In genomic region chr17:58303981-58304734, GRCh38 we compare ENCODE assay signal across 8 cellular contexts. TPM values are rescaled to one million over a fixed set of nuclear protein-coding genes. Genes with fewer than 3 reads are reported as not detected.
DNase-seq lines count a peak whose midpoint lies in the region; ATAC-seq and TF ChIP-seq lines count a peak whose summit lies in the region.

No MANE protein-coding gene starts in this region.

- TF ChIP-seq CTCF in AG09319 (IDR thresholded peaks at IDR 0.05; ENCODE audit: low read depth, low read length) (peak; percentile 70), WI38 (IDR thresholded peaks at IDR 0.05; ENCODE audit: low read depth, low read length) (peak; percentile 81), liver (IDR thresholded peaks at IDR 0.05; ENCODE audit: low read depth, low read length, missing input control) (peak; percentile 71)

- WGBS in liver: 51% methylated on average over 10 of the region's 10 CpGs

- H3K4me3 ChIP-seq in WI38 (ENCODE audit: low read depth, low read length) (no peak overlapping the region), liver (ENCODE audit: low read depth in 1 of 3, low read length in 3 of 3) (no peak overlapping the region)

- no peak overlapping the region for H3K27ac ChIP-seq in liver (ENCODE audit: low read depth in 1 of 2, low read length in 2 of 2)

- H3K27me3 ChIP-seq in liver (ENCODE audit: control insufficient read depth in 4 of 4, insufficient read depth in 4 of 4, low read length in 3 of 4): no peaks in the 10 kb centered on the region

- H3K9me3 Mint-ChIP-seq in central memory CD8-positive, alpha-beta T cell: no peaks in the 10 kb centered on the region
- no peaks in the 10 kb centered on the region for H3K9me3 Mint-ChIP-seq in stimulated activated effector memory CD8-positive, alpha-beta T cell treated with anti-CD3 and anti-CD28 coated beads, Interleukin-12 subunit alpha, Interleukin-12 subunit beta, amount 100 ng/mL, for 72 hours

- H3K4me1 Mint-ChIP-seq in central memory CD8-positive, alpha-beta T cell: peaks cover 12% of the 10 kb centered on the region
- no peaks in the 10 kb centered on the region for H3K4me1 Mint-ChIP-seq in stimulated activated effector memory CD8-positive, alpha-beta T cell treated with anti-CD3 and anti-CD28 coated beads, Interleukin-12 subunit alpha, Interleukin-12 subunit beta, amount 100 ng/mL, for 72 hours

- H3K4me1 ChIP-seq in liver (ENCODE audit: control insufficient read depth in 4 of 4, insufficient read depth in 4 of 4, low read length in 3 of 4): no peaks in the 10 kb centered on the region

- peaks cover 5% of the 10 kb centered on the region for H3K36me3 Mint-ChIP-seq in central memory CD8-positive, alpha-beta T cell (ENCODE audit: insufficient read depth)
- H3K36me3 Mint-ChIP-seq in stimulated activated effector memory CD8-positive, alpha-beta T cell treated with anti-CD3 and anti-CD28 coated beads, Interleukin-12 subunit alpha, Interleukin-12 subunit beta, amount 100 ng/mL, for 72 hours: peaks cover 6% of the 10 kb centered on the region

- no peak overlapping the region for H3K9ac ChIP-seq in liver (ENCODE audit: low read depth in 1 of 2, low read length in 2 of 2)

- peak; percentile 79 for ATAC-seq in central memory CD8-positive, alpha-beta T cell (replicated peaks; ENCODE audit: extremely low read depth, poor library complexity, severe bottlenecking)
- ATAC-seq in stimulated activated effector memory CD8-positive, alpha-beta T cell treated with anti-CD3 and anti-CD28 coated beads, Interleukin-12 subunit alpha, Interleukin-12 subunit beta, amount 100 ng/mL, for 72 hours: peak; percentile 82

- peak; percentile 71 to 84 for TF ChIP-seq RAD21 in liver (IDR thresholded peaks at IDR 0.05)

- H3K27ac Mint-ChIP-seq in central memory CD8-positive, alpha-beta T cell (ENCODE audit: low read depth): no peak overlapping the region
- H3K27ac Mint-ChIP-seq in stimulated activated effector memory CD8-positive, alpha-beta T cell treated with anti-CD3 and anti-CD28 coated beads, Interleukin-12 subunit alpha, Interleukin-12 subunit beta, amount 100 ng/mL, for 72 hours: peak overlapping the region; percentile 69

- H3K36me3 ChIP-seq in liver (ENCODE audit: control insufficient read depth in 4 of 4, insufficient read depth in 3 of 4, low read depth in 1 of 4, low read length in 3 of 4): no peaks in the 10 kb centered on the region

- H3K9me3 ChIP-seq in liver (ENCODE audit: control insufficient read depth in 4 of 4, low read length in 3 of 4): no peaks in the 10 kb centered on the region

- no peak overlapping the region for H3K4me3 Mint-ChIP-seq in central memory CD8-positive, alpha-beta T cell
- no peak overlapping the region for H3K4me3 Mint-ChIP-seq in stimulated activated effector memory CD8-positive, alpha-beta T cell treated with anti-CD3 and anti-CD28 coated beads, Interleukin-12 subunit alpha, Interleukin-12 subunit beta, amount 100 ng/mL, for 72 hours

- DNase-seq in AG09319 (ENCODE audit: extremely low read depth, low read depth) (no peak), GM19240 (ENCODE audit: insufficient read length, low spot score) (peak; percentile 90), NCI-H1694 (lab: John Stamatoyannopoulos, UW) (peak; percentile 78), dedifferentiated amniotic fluid mesenchymal stem cell (ENCODE audit: extremely low spot score) (no peak)
- DNase-seq in central memory CD8-positive, alpha-beta T cell (ENCODE audit: low spot score in 2 of 2): peak; percentile 35 to 47
- peak; percentile 48 to 78 for DNase-seq in stimulated activated effector memory CD8-positive, alpha-beta T cell treated with anti-CD3 and anti-CD28 coated beads, Interleukin-12 subunit alpha, Interleukin-12 subunit beta, amount 100 ng/mL, for 72 hours (ENCODE audit: low spot score in 2 of 2)

- no peaks in the 10 kb centered on the region for H3K27me3 Mint-ChIP-seq in central memory CD8-positive, alpha-beta T cell

TF ChIP-seq in liver, 16 proteins besides CTCF, POLR2A, EP300 and RAD21:
- TF ChIP-seq EGR1 (IDR thresholded peaks at IDR 0.05; ENCODE audit: low read depth in 2 of 2): no peak
- TF ChIP-seq, protein P1, sequence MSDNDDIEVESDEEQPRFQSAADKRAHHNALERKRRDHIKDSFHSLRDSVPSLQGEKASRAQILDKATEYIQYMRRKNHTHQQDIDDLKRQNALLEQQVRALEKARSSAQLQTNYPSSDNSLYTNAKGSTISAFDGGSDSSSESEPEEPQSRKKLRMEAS (IDR thresholded peaks at IDR 0.05): no peak
- TF ChIP-seq JUND (IDR thresholded peaks at IDR 0.05): no peak
- no peak for TF ChIP-seq FOXA2 (IDR thresholded peaks at IDR 0.05)
- no peak for TF ChIP-seq GABPA (IDR thresholded peaks at IDR 0.05 in 1 of 2, conservative IDR thresholded peaks at IDR 0.05 in 1 of 2)
- no peak for TF ChIP-seq RXRA (IDR thresholded peaks at IDR 0.05)
- TF ChIP-seq TAF1 (conservative IDR thresholded peaks at IDR 0.05): no peak
- TF ChIP-seq, protein P2, sequence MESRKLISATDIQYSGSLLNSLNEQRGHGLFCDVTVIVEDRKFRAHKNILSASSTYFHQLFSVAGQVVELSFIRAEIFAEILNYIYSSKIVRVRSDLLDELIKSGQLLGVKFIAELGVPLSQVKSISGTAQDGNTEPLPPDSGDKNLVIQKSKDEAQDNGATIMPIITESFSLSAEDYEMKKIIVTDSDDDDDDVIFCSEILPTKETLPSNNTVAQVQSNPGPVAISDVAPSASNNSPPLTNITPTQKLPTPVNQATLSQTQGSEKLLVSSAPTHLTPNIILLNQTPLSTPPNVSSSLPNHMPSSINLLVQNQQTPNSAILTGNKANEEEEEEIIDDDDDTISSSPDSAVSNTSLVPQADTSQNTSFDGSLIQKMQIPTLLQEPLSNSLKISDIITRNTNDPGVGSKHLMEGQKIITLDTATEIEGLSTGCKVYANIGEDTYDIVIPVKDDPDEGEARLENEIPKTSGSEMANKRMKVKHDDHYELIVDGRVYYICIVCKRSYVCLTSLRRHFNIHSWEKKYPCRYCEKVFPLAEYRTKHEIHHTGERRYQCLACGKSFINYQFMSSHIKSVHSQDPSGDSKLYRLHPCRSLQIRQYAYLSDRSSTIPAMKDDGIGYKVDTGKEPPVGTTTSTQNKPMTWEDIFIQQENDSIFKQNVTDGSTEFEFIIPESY (IDR thresholded peaks at IDR 0.05): no peak
- TF ChIP-seq, protein P3, sequence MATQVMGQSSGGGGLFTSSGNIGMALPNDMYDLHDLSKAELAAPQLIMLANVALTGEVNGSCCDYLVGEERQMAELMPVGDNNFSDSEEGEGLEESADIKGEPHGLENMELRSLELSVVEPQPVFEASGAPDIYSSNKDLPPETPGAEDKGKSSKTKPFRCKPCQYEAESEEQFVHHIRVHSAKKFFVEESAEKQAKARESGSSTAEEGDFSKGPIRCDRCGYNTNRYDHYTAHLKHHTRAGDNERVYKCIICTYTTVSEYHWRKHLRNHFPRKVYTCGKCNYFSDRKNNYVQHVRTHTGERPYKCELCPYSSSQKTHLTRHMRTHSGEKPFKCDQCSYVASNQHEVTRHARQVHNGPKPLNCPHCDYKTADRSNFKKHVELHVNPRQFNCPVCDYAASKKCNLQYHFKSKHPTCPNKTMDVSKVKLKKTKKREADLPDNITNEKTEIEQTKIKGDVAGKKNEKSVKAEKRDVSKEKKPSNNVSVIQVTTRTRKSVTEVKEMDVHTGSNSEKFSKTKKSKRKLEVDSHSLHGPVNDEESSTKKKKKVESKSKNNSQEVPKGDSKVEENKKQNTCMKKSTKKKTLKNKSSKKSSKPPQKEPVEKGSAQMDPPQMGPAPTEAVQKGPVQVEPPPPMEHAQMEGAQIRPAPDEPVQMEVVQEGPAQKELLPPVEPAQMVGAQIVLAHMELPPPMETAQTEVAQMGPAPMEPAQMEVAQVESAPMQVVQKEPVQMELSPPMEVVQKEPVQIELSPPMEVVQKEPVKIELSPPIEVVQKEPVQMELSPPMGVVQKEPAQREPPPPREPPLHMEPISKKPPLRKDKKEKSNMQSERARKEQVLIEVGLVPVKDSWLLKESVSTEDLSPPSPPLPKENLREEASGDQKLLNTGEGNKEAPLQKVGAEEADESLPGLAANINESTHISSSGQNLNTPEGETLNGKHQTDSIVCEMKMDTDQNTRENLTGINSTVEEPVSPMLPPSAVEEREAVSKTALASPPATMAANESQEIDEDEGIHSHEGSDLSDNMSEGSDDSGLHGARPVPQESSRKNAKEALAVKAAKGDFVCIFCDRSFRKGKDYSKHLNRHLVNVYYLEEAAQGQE (IDR thresholded peaks at IDR 0.05): no peak
- no peak for TF ChIP-seq SP1 (IDR thresholded peaks at IDR 0.05)
- TF ChIP-seq HNF4G (IDR thresholded peaks at IDR 0.05): no peak
- no peak for TF ChIP-seq HNF4A (conservative IDR thresholded peaks at IDR 0.05)
- no peak for TF ChIP-seq YY1 (IDR thresholded peaks at IDR 0.05)
- TF ChIP-seq NR2F2 (IDR thresholded peaks at IDR 0.05): no peak
- no peak for TF ChIP-seq ATF3 (IDR thresholded peaks at IDR 0.05)
- no peak for TF ChIP-seq FOXA1 (IDR thresholded peaks at IDR 0.05)

RNA-seq across cellular contexts. Expression of gene MPO, which starts 23.4 kb away (rescaled TPM):
- total RNA-seq in liver: 100 to 1,000 TPM in 1 of 2 donors, under 1 TPM in 1; 0.17 to 221 TPM
- polyA plus RNA-seq in liver: under 1 TPM; 0.14 to 0.87 TPM

RNA-seq across cellular contexts. Expression of gene TSPOAP1, which starts 24.4 kb away (rescaled TPM):
- total RNA-seq in liver: 1 to 10 TPM; 2.0 to 4.6 TPM
- 1 to 10 TPM; 1.5 to 3.1 TPM for polyA plus RNA-seq in liver

RNA-seq across cellular contexts. Expression of gene SUPT4H1, which starts 47.8 kb away (rescaled TPM):
- total RNA-seq in liver: 10 to 100 TPM; 23.3 to 48.1 TPM
- polyA plus RNA-seq in liver: 10 to 100 TPM; 32.8 to 59.1 TPM

Comparison
In these comparisons a context has a peak if more than half of its experiments do, and no peak if none do; other contexts are left out.
1. DNase-seq: peak in GM19240 (single experiment), NCI-H1694 (single experiment), central memory CD8-positive, alpha-beta T cell (2 of 2) and stimulated activated effector memory CD8-positive, alpha-beta T cell treated with anti-CD3 and anti-CD28 coated beads, Interleukin-12 subunit alpha, Interleukin-12 subunit beta, amount 100 ng/mL, for 72 hours (2 of 2); none in AG09319 (single experiment) and dedifferentiated amniotic fluid mesenchymal stem cell (single experiment).
2. Peak in every context shown above with its lines, with median percentiles within 50 percentile points of each other: CTCF ChIP-seq.